11 cellular contexts compared by ENCODE assay signal in the genomic region with DNA sequence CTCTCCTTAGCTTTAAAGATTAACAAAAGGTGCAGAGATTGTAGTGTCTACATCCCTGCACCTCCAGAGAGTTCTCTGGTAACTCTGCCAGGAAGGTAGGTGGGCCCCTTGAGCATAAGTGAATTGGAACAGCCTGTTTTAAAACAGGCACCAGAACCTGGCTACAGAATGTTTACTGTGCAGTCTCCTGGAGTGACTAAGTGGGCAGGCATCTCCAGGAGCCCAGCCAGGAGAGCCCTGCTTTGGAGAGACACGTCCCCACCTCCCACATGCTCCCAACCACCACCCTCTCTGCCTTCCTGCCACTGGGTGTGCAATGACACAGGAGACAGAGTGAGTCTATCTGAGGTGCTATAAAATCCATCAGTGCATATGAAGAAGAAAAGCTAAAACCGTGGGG.
A peak's percentile ranks its signal among the peaks of the same experiment; 100 is the strongest.
DNase-seq lines count a peak whose midpoint lies in the region; ATAC-seq and TF ChIP-seq lines count a peak whose summit lies in the region.
"Had no signal": no experiment of that assay in that cellular context is flagged by ENCODE, and none has a peak within 500 bp of the region (broad histone marks: within the 10 kb centered on the region; RNA-seq: fewer than 3 reads in every experiment).

No MANE protein-coding gene starts in this region.

- ATAC-seq in PC-3, result peak; percentile 98
- peak; percentile 71 for ATAC-seq in gastroesophageal sphincter
- ATAC-seq in GM18870 (IDR thresholded peaks at IDR 0.05; ENCODE audit: unreplicated experiment), result no peak

- no peak overlapping the region for H2BK5ac ChIP-seq in mesenchymal stem cell (ENCODE audit: low read depth, low read length, poor library complexity, severe bottlenecking)

- no peak overlapping the region for H2BK120ac ChIP-seq in mesenchymal stem cell (ENCODE audit: low read depth, low read length)

- H3K4me2 ChIP-seq in PC-3 (ENCODE audit: low read length) (peak overlapping the region; percentile 68), mesenchymal stem cell (ENCODE audit: low read length, poor library complexity, severe bottlenecking) (no peak overlapping the region)

- H3K27me3 ChIP-seq in PC-3 (ENCODE audit: low read length) (no peaks in the 10 kb centered on the region), gastroesophageal sphincter (no peaks in the 10 kb centered on the region), mesenchymal stem cell (ENCODE audit: control insufficient read depth in 1 of 2, insufficient read depth in 1 of 2, low read length in 2 of 2) (no peaks in the 10 kb centered on the region), ascending aorta (no peaks in the 10 kb centered on the region)

- no peaks in the 10 kb centered on the region for H3K79me2 ChIP-seq in PC-3 (ENCODE audit: low read length)

- CTCF ChIA-PET in PC-3 (lab: Charles Lee), result no interaction called here

- TF ChIP-seq POLR2A in gastroesophageal sphincter (IDR thresholded peaks at IDR 0.05), result no peak

- no peak overlapping the region for H4K8ac ChIP-seq in mesenchymal stem cell (ENCODE audit: low read length)

- TF ChIP-seq EP300 in gastroesophageal sphincter (IDR thresholded peaks at IDR 0.05), result no peak

- peak overlapping the region; percentile 50; the same call in 1 of the 2 replicates for H2AFZ ChIP-seq in PC-3 (ENCODE audit: low read length)
- H2AFZ ChIP-seq in mesenchymal stem cell (ENCODE audit: low read depth, low read length), result no peak overlapping the region

- no peak overlapping the region for H2AK5ac ChIP-seq in mesenchymal stem cell (ENCODE audit: low read length, severe bottlenecking)

- BruUV-seq in PC-3 (replicated peaks; lab: Mats Ljungman, UMichigan), result no TSS peak

- H3K9me3 ChIP-seq in PC-3 (ENCODE audit: low read length) (no peaks in the 10 kb centered on the region), gastroesophageal sphincter (no peaks in the 10 kb centered on the region), mesenchymal stem cell (ENCODE audit: control insufficient read depth, low read length) (no peaks in the 10 kb centered on the region), ascending aorta (no peaks in the 10 kb centered on the region)

- no peak overlapping the region for H4K91ac ChIP-seq in mesenchymal stem cell (ENCODE audit: low read length)

- peaks cover 27% of the 10 kb centered on the region for H3K4me1 ChIP-seq in PC-3 (ENCODE audit: insufficient read depth, low read length)
- peaks cover 0 to 26% (median 0%) of the 10 kb centered on the region in 3 donors for H3K4me1 ChIP-seq in gastroesophageal sphincter
- H3K4me1 ChIP-seq in mesenchymal stem cell (ENCODE audit: control insufficient read depth, insufficient read depth, low read depth, low read length), result peaks cover 4% of the 10 kb centered on the region
- no peaks in the 10 kb centered on the region for H3K4me1 ChIP-seq in ascending aorta

- peak; percentile 41; the same call in 1 of the 2 replicates for TF ChIP-seq CTCF in PC-3 (conservative IDR thresholded peaks at IDR 0.05; ENCODE audit: low read depth, low read length)
- TF ChIP-seq CTCF in gastroesophageal sphincter (IDR thresholded peaks at IDR 0.05), result peak in 1 of 4 experiments; percentile 29
- no peak for TF ChIP-seq CTCF in ascending aorta (IDR thresholded peaks at IDR 0.05)

- H3K9ac ChIP-seq in PC-3 (ENCODE audit: low read length) (0 out of 2 replicates have a peak overlapping the region, but pooled peaks have one; percentile 23), mesenchymal stem cell (ENCODE audit: low read length) (no peak overlapping the region)

- 30 to 80% methylated on average over 1 to 2 of the region's 2 CpGs for WGBS in gastroesophageal sphincter (ENCODE audit: low coverage in 1 of 2), 2 donors
- no CpG with 5 or more reads among the region's 2 CpGs for WGBS in mesenchymal stem cell

- DNase-seq in H4 (ENCODE audit: low spot score) (peak; percentile 75), PC-3 (peak; percentile 95), posterior cingulate gyrus (peak in 8 of 10 donors; percentile 62 to 95 (median 75)), mesenchymal stem cell (no peak), ascending aorta (ENCODE audit: low spot score in 2 of 2) (no peak)
- DNase-seq in activated CD4-positive, alpha-beta T cell treated with anti-CD3 and anti-CD28 coated beads for 48 hours, result no peak
- DNase-seq: naive B cell; NCI-H2081 treated with DMSO at 0.1 percent for 48 hours; stimulated activated CD4-positive, alpha-beta T cell treated with anti-CD3 and anti-CD28 coated beads, Interleukin-4, amount 100 ng/mL, for 4 hours had no signal

- intact Hi-C loops in PC-3 (cut with micrococcal nuclease), result loop anchor here (2.0 to 5.0 kb wide), 3 partner anchors 32 to 166 kb away; no protein-coding TSS in a partner anchor
- intact Hi-C loops in posterior cingulate gyrus (cut with DNase I), result no loop called here
- intact Hi-C loops in ascending aorta (cut with DNase I), result no loop called here

- H3K4ac ChIP-seq in mesenchymal stem cell (ENCODE audit: low read depth in 1 of 2, low read length in 2 of 2), result no peak overlapping the region

- no peak overlapping the region for H2BK15ac ChIP-seq in mesenchymal stem cell (ENCODE audit: low read depth, poor library complexity, severe bottlenecking)

- H3K14ac ChIP-seq in mesenchymal stem cell (ENCODE audit: low read length in 2 of 2), result no peak overlapping the region

- H3K36me3 ChIP-seq in PC-3 (ENCODE audit: low read depth, low read length), result no peaks in the 10 kb centered on the region
- no peaks in the 10 kb centered on the region for H3K36me3 ChIP-seq in gastroesophageal sphincter
- H3K36me3 ChIP-seq in mesenchymal stem cell (ENCODE audit: control insufficient read depth in 1 of 2, insufficient read depth in 2 of 2, low read depth in 1 of 2, low read length in 2 of 2), result no peaks in the 10 kb centered on the region
- H3K36me3 ChIP-seq in ascending aorta, result no peaks in the 10 kb centered on the region

- H3K27ac ChIP-seq in PC-3 (ENCODE audit: low read length) (peak overlapping the region; percentile 69), gastroesophageal sphincter (peak overlapping the region in 3 of 4 donors; percentile 50 to 64 (median 52)), mesenchymal stem cell (ENCODE audit: low read length, poor library complexity, severe bottlenecking) (no peak overlapping the region), ascending aorta (no peak overlapping the region)

- no peaks in the 10 kb centered on the region for H3K79me1 ChIP-seq in mesenchymal stem cell (replicated peaks; ENCODE audit: low read length, poor library complexity, severe bottlenecking)

- POLR2A ChIA-PET in PC-3 (lab: Charles Lee; ENCODE audit: unreplicated experiment), result no interaction called here

- H2BK12ac ChIP-seq in mesenchymal stem cell (ENCODE audit: low read length in 2 of 2), result no peak overlapping the region

- H3K4me3 ChIP-seq in PC-3 (ENCODE audit: low read length) (no peak overlapping the region), gastroesophageal sphincter (no peak overlapping the region), mesenchymal stem cell (ENCODE audit: insufficient read depth in 1 of 2, low read depth in 1 of 2, low read length in 2 of 2) (no peak overlapping the region), ascending aorta (no peak overlapping the region)

- H3K9me2 ChIP-seq in PC-3 (replicated peaks; ENCODE audit: low read length), result no peaks in the 10 kb centered on the region

- no peak overlapping the region for H3K23ac ChIP-seq in mesenchymal stem cell (ENCODE audit: low read length in 2 of 2)

- peaks cover 4% of the 10 kb centered on the region for H3F3A ChIP-seq in PC-3 (ENCODE audit: low read length, unreplicated experiment)

- H4K20me1 ChIP-seq in PC-3 (ENCODE audit: low read length), result no peaks in the 10 kb centered on the region

- no peak overlapping the region for H3K18ac ChIP-seq in mesenchymal stem cell (ENCODE audit: low read depth in 1 of 2, low read length in 2 of 2)

Comparison
In these comparisons a context has a peak if more than half of its experiments do, and no peak if none do; other contexts are left out.
1. DNase-seq: peak in H4 (single experiment), PC-3 (single experiment) and posterior cingulate gyrus (8 of 10); none in mesenchymal stem cell (single experiment), activated CD4-positive, alpha-beta T cell treated with anti-CD3 and anti-CD28 coated beads for 48 hours (single experiment) and ascending aorta (0 of 2).
2. H3K27ac ChIP-seq: peak in PC-3 (single experiment) and gastroesophageal sphincter (3 of 4); none in mesenchymal stem cell (single experiment) and ascending aorta (0 of 2).